8 cellular contexts compared by ENCODE assay signal in the genomic region with DNA sequence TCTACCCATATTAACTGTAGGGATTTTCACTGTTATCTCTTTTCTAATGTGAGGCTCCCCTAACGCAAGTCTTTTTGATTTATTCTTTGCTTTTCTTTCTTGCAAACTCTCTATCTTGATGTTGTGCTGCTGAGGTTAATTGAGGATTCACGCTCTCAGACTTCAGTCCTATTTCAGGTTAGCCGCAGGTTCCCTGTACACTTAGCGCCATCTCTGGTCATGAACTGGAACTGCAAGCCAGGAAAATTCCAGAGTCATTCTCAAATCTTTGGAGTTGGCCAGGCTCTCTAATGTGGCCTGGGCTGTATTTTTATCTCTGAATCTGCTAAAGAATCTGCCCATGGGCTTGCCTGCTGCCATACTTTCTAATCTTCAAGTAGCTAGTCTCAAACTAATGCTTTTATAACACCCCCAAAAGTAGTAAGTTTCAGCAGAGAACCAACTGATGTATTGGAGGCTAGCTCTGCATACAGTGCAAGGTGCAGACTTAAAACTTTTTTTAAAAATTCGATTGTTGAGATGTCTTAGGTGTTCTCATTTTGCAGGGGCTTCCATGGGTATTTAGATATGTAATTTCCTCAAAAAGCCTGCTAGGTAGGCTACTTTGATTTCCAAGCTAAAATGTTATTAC.
DNase-seq lines count a peak whose midpoint lies in the region; ATAC-seq and TF ChIP-seq lines count a peak whose summit lies in the region.

No MANE protein-coding gene starts in this region.

- no peak overlapping the region for H3K27ac Mint-ChIP-seq in MCF 10A (ENCODE audit: low read depth, unreplicated experiment)

- no peak overlapping the region for H3K14ac ChIP-seq in mesenchymal stem cell (ENCODE audit: low read length in 2 of 2)

- H2BK120ac ChIP-seq in mesenchymal stem cell (ENCODE audit: low read depth, low read length): no peak overlapping the region

- no peak overlapping the region for H3K4me3 ChIP-seq in mesenchymal stem cell (ENCODE audit: insufficient read depth in 1 of 2, low read depth in 1 of 2, low read length in 2 of 2)

- no peaks in the 10 kb centered on the region for H3K9me3 Mint-ChIP-seq in MCF 10A (ENCODE audit: unreplicated experiment)

- BruUV-seq in MCF 10A (replicated peaks; lab: Mats Ljungman, UMichigan): no TSS peak

- H3K27ac ChIP-seq in mesenchymal stem cell (ENCODE audit: low read length, poor library complexity, severe bottlenecking): no peak overlapping the region

- H3K4me1 Mint-ChIP-seq in MCF 10A (ENCODE audit: insufficient read depth, unreplicated experiment): peaks cover 6% of the 10 kb centered on the region

- H3K4me2 ChIP-seq in mesenchymal stem cell (ENCODE audit: low read length, poor library complexity, severe bottlenecking): no peak overlapping the region

- H3K4me3 Mint-ChIP-seq in MCF 10A (ENCODE audit: unreplicated experiment): no peak overlapping the region

- DNase-seq in EH (ENCODE audit: low read depth) (peak; percentile 0), M059J (ENCODE audit: low read depth) (peak; percentile 26), MCF 10A (ENCODE audit: unreplicated experiment) (peak; percentile 52), mesenchymal stem cell (peak; percentile 37), NCI-H146 (lab: John Stamatoyannopoulos, UW) (no peak), 8988T (no peak), COLO668 (lab: John Stamatoyannopoulos, UW; ENCODE audit: unreplicated experiment) (no peak)

- H3K27me3 Mint-ChIP-seq in MCF 10A (ENCODE audit: insufficient read depth, unreplicated experiment): no peaks in the 10 kb centered on the region

- peak; percentile 84 for TF ChIP-seq CTCF in MCF 10A (IDR thresholded peaks at IDR 0.05; ENCODE audit: unreplicated experiment)

- no peak overlapping the region for H2AFZ ChIP-seq in mesenchymal stem cell (ENCODE audit: low read depth, low read length)

- no peak overlapping the region for H4K8ac ChIP-seq in mesenchymal stem cell (ENCODE audit: low read length)

- H3K18ac ChIP-seq in mesenchymal stem cell (ENCODE audit: low read depth in 1 of 2, low read length in 2 of 2): no peak overlapping the region

- no peaks in the 10 kb centered on the region for H3K4me1 ChIP-seq in mesenchymal stem cell (ENCODE audit: control insufficient read depth, insufficient read depth, low read depth, low read length)

- H3K9ac ChIP-seq in mesenchymal stem cell (ENCODE audit: low read length): no peak overlapping the region

- intact Hi-C loops in MCF 10A (cut with micrococcal nuclease): loop anchor here (1.0 to 10.0 kb wide), 6 partner anchors 233 to 915 kb away; no protein-coding TSS in a partner anchor

- no peak overlapping the region for H4K91ac ChIP-seq in mesenchymal stem cell (ENCODE audit: low read length)

- H3K36me3 ChIP-seq in mesenchymal stem cell (ENCODE audit: control insufficient read depth in 1 of 2, insufficient read depth in 2 of 2, low read depth in 1 of 2, low read length in 2 of 2): no peaks in the 10 kb centered on the region

- H2BK5ac ChIP-seq in mesenchymal stem cell (ENCODE audit: low read depth, low read length, poor library complexity, severe bottlenecking): no peak overlapping the region

- CTCF ChIA-PET in MCF 10A (lab: Yijun Ruan, JAX): interaction anchor here (0.6 to 2.1 kb wide), 24 partner anchors 9 to 917 kb away, joined by 3 to 19 read pairs (median 4); no protein-coding TSS in a partner anchor

- WGBS in mesenchymal stem cell: 11% methylated on average over 4 of the region's 5 CpGs

- no peak overlapping the region for H2BK15ac ChIP-seq in mesenchymal stem cell (ENCODE audit: low read depth, poor library complexity, severe bottlenecking)

- no peak overlapping the region for H3K4ac ChIP-seq in mesenchymal stem cell (ENCODE audit: low read depth in 1 of 2, low read length in 2 of 2)

- no peaks in the 10 kb centered on the region for H3K79me1 ChIP-seq in mesenchymal stem cell (replicated peaks; ENCODE audit: low read length, poor library complexity, severe bottlenecking)

- no peaks in the 10 kb centered on the region for H3K9me3 ChIP-seq in mesenchymal stem cell (ENCODE audit: control insufficient read depth, low read length)

- POLR2A ChIA-PET in MCF 10A (lab: Yijun Ruan, JAX): interaction anchor here (1.0 kb wide), 1 partner anchor 398 kb away, joined by 3 read pairs; no protein-coding TSS in a partner anchor

- peak; percentile 48 for ATAC-seq in GM19372 (IDR thresholded peaks at IDR 0.05; ENCODE audit: low read depth, unreplicated experiment)

- no peaks in the 10 kb centered on the region for H3K27me3 ChIP-seq in mesenchymal stem cell (ENCODE audit: control insufficient read depth in 1 of 2, insufficient read depth in 1 of 2, low read length in 2 of 2)

- no peaks in the 10 kb centered on the region for H3K36me3 Mint-ChIP-seq in MCF 10A (ENCODE audit: insufficient read depth, unreplicated experiment)

- no peak overlapping the region for H2BK12ac ChIP-seq in mesenchymal stem cell (ENCODE audit: low read length in 2 of 2)

- no peak overlapping the region for H3K23ac ChIP-seq in mesenchymal stem cell (ENCODE audit: low read length in 2 of 2)

- H2AK5ac ChIP-seq in mesenchymal stem cell (ENCODE audit: low read length, severe bottlenecking): no peak overlapping the region

Comparison
In these comparisons a context has a peak if more than half of its experiments do, and no peak if none do; other contexts are left out.
1. DNase-seq: peak in EH (single experiment), M059J (single experiment), MCF 10A (single experiment) and mesenchymal stem cell (single experiment); none in NCI-H146 (single experiment), 8988T (single experiment) and COLO668 (single experiment).